Comparison of ENCODE assay signal across 8 cellular contexts in genomic region chr2:216691210-216691741, GRCh38. TPM values are rescaled to one million over a fixed set of nuclear protein-coding genes. Genes with fewer than 3 reads are reported as not detected.
DNase-seq lines count a peak whose midpoint lies in the region; ATAC-seq and TF ChIP-seq lines count a peak whose summit lies in the region.

No MANE protein-coding gene starts in this region.

- 17% methylated on average over 11 of the region's 12 CpGs for WGBS in mesenchymal stem cell
- WGBS in thyroid gland, 2 donors, result 3 to 6% methylated on average over 12 of the region's 12 CpGs

- no peak overlapping the region for H2BK15ac ChIP-seq in mesenchymal stem cell (ENCODE audit: low read depth, poor library complexity, severe bottlenecking)

- intact Hi-C loops in thyroid gland (cut with DNase I), result loop anchor here (10.0 kb wide), 2 partner anchors 474 to 674 kb away; no protein-coding TSS in a partner anchor

- H3K27me3 ChIP-seq in mesenchymal stem cell (ENCODE audit: control insufficient read depth in 1 of 2, insufficient read depth in 1 of 2, low read length in 2 of 2) (no peaks in the 10 kb centered on the region), thyroid gland (no peaks in the 10 kb centered on the region)

- H3K36me3 ChIP-seq in mesenchymal stem cell (ENCODE audit: control insufficient read depth in 1 of 2, insufficient read depth in 2 of 2, low read depth in 1 of 2, low read length in 2 of 2), result peaks cover 12 to 40% of the 10 kb centered on the region in 2 experiments
- peaks cover 17% of the 10 kb centered on the region in 2 donors for H3K36me3 ChIP-seq in thyroid gland

- H3K23ac ChIP-seq in mesenchymal stem cell (ENCODE audit: low read length in 2 of 2), result no peak overlapping the region

- peak overlapping the region in 1 of 2 experiments; percentile 33 for H3K4ac ChIP-seq in mesenchymal stem cell (ENCODE audit: low read depth in 1 of 2, low read length in 2 of 2)

- no peaks in the 10 kb centered on the region for H3K9me3 ChIP-seq in mesenchymal stem cell (ENCODE audit: control insufficient read depth, low read length)
- no peaks in the 10 kb centered on the region for H3K9me3 ChIP-seq in thyroid gland

- H3K27ac Mint-ChIP-seq in T-cell (peak overlapping the region in 1 of 2 donors; percentile 33), endothelial cell (ENCODE audit: unreplicated experiment) (no peak overlapping the region)

- H3K4me1 ChIP-seq in mesenchymal stem cell (ENCODE audit: control insufficient read depth, insufficient read depth, low read depth, low read length), result peaks cover 32% of the 10 kb centered on the region
- H3K4me1 ChIP-seq in thyroid gland, result peaks cover 29 to 49% of the 10 kb centered on the region in 2 donors

- no peaks in the 10 kb centered on the region for H3K9me3 Mint-ChIP-seq in T-cell
- no peaks in the 10 kb centered on the region for H3K9me3 Mint-ChIP-seq in endothelial cell (ENCODE audit: unreplicated experiment)

- ATAC-seq in T-cell (replicated peaks in 1 of 4), result peak in 1 of 4 experiments; percentile 44

- peak overlapping the region; percentile 95 for H3K9ac ChIP-seq in mesenchymal stem cell (ENCODE audit: low read length)

- TF ChIP-seq POLR2A in NB4 (IDR thresholded peaks at IDR 0.05; ENCODE audit: extremely low read depth, insufficient read length) (no peak), thyroid gland (IDR thresholded peaks at IDR 0.05) (peak in 1 of 2 donors; percentile 51)

- no peak overlapping the region for H2BK120ac ChIP-seq in mesenchymal stem cell (ENCODE audit: low read depth, low read length)

- TF ChIP-seq CTCF in NB4 (IDR thresholded peaks at IDR 0.05; ENCODE audit: low read depth, low read length) (no peak), endothelial cell (IDR thresholded peaks at IDR 0.05; ENCODE audit: unreplicated experiment) (no peak), thyroid gland (IDR thresholded peaks at IDR 0.05) (no peak)

- H3K4me3 ChIP-seq in NB4 (ENCODE audit: low read depth, low read length), result no peak overlapping the region
- H3K4me3 ChIP-seq in mesenchymal stem cell (ENCODE audit: insufficient read depth in 1 of 2, low read depth in 1 of 2, low read length in 2 of 2), result peak overlapping the region; percentile 23 to 89
- H3K4me3 ChIP-seq in thyroid gland (replicated peaks in 1 of 3), result peak overlapping the region in 1 of 3 donors; percentile 72

- H3K18ac ChIP-seq in mesenchymal stem cell (ENCODE audit: low read depth in 1 of 2, low read length in 2 of 2), result no peak overlapping the region

- no peak overlapping the region for H4K8ac ChIP-seq in mesenchymal stem cell (ENCODE audit: low read length)

- peak overlapping the region; percentile 4 for H3K27ac ChIP-seq in mesenchymal stem cell (ENCODE audit: low read length, poor library complexity, severe bottlenecking)
- H3K27ac ChIP-seq in thyroid gland, result peak overlapping the region; percentile 86 to 94 (median 87)

- DNase-seq in Caki2 (ENCODE audit: low read depth) (peak; percentile 38), NB4 (ENCODE audit: low read depth) (peak; percentile 28), T-cell (peak in 14 of 34 experiments; percentile 7 to 38 (median 24)), endothelial cell (ENCODE audit: low spot score) (no peak), mesenchymal stem cell (peak; percentile 91), thyroid gland (peak; percentile 93 to 96), UCSD-AML1 (lab: John Stamatoyannopoulos, UW; ENCODE audit: unreplicated experiment) (no peak)
- no peak for DNase-seq in central memory CD4-positive, alpha-beta T cell

- no peak overlapping the region for H2AFZ ChIP-seq in mesenchymal stem cell (ENCODE audit: low read depth, low read length)

- no peak overlapping the region for H4K91ac ChIP-seq in mesenchymal stem cell (ENCODE audit: low read length)

- H3K4me3 Mint-ChIP-seq in T-cell, result peak overlapping the region; percentile 14 to 89 (median 49)
- H3K4me3 Mint-ChIP-seq in endothelial cell (ENCODE audit: unreplicated experiment), result peak overlapping the region; percentile 90

- no peak overlapping the region for H3K14ac ChIP-seq in mesenchymal stem cell (ENCODE audit: low read length in 2 of 2)

- H2BK12ac ChIP-seq in mesenchymal stem cell (ENCODE audit: low read length in 2 of 2), result no peak overlapping the region

- H3K4me1 Mint-ChIP-seq in T-cell (peaks cover 28 to 40% (median 34%) of the 10 kb centered on the region in 3 donors), endothelial cell (ENCODE audit: unreplicated experiment) (peaks cover 22% of the 10 kb centered on the region)

- POLR2A ChIA-PET in T-cell (lab: Charles Lee), result interaction anchor here in 1 of 2 donors (0.9 kb wide), 1 partner anchor 240 kb away, joined by 3 read pairs; no protein-coding TSS in a partner anchor

- H2BK5ac ChIP-seq in mesenchymal stem cell (ENCODE audit: low read depth, low read length, poor library complexity, severe bottlenecking), result no peak overlapping the region

- in situ Hi-C loops in Caki2 (cut with HindIII; ENCODE audit: low pct_unique_long_range_greater_than_20kb, low sequenced_read_pairs), result no loop called here

- CTCF ChIA-PET in T-cell (lab: Charles Lee), result interaction anchor here in 1 of 2 donors (0.6 kb wide), 2 partner anchors 1065 to 1561 kb away, joined by 3 to 6 read pairs; no protein-coding TSS in a partner anchor

- H3K79me1 ChIP-seq in mesenchymal stem cell (replicated peaks; ENCODE audit: low read length, poor library complexity, severe bottlenecking), result peaks cover 7% of the 10 kb centered on the region

- H3K4me2 ChIP-seq in mesenchymal stem cell (ENCODE audit: low read length, poor library complexity, severe bottlenecking), result peak overlapping the region; percentile 59

- no peak overlapping the region for H2AK5ac ChIP-seq in mesenchymal stem cell (ENCODE audit: low read length, severe bottlenecking)

- H3K27me3 Mint-ChIP-seq in T-cell (peaks cover 46 to 81% of the 10 kb centered on the region in 2 donors), endothelial cell (ENCODE audit: unreplicated experiment) (peaks cover 27% of the 10 kb centered on the region)

- H3K36me3 Mint-ChIP-seq in T-cell, result no peaks in the 10 kb centered on the region
- no peaks in the 10 kb centered on the region for H3K36me3 Mint-ChIP-seq in endothelial cell (ENCODE audit: low read depth, unreplicated experiment)

RNA-seq across cellular contexts. Expression of gene IGFBP5, which starts 4.1 kb away (rescaled TPM):
- 0.07 and 0.26 TPM in 2 replicates for total RNA-seq in Caki2 (2014; rRNA removed; shearing (Covaris generic); ENCODE audit: low replicate concordance)
- total RNA-seq in T-cell (1 to 10 TPM in 3 of 5 donors, not detected in 2; 3.3 to 6.6 (median 4.1) TPM), endothelial cell (ENCODE audit: unreplicated experiment) (7.2 TPM), thyroid gland (1,000 to 10,000 TPM in 1 of 4 donors, 100 to 1,000 TPM in 3; 704 to 1,519 (median 952) TPM)
- 440 TPM for polyA plus RNA-seq in mesenchymal stem cell (2013, experiment 1 of 2)
- polyA plus RNA-seq in mesenchymal stem cell (2013, experiment 2 of 2), result 419 TPM

RNA-seq across cellular contexts. Expression of gene IGFBP2, which starts 58.1 kb away (rescaled TPM):
- 110 TPM in 2 replicates for total RNA-seq in Caki2 (2014; rRNA removed; shearing (Covaris generic); ENCODE audit: low replicate concordance)
- total RNA-seq in T-cell (1 to 10 TPM in 2 of 5 donors, under 1 TPM in 1, not detected in 2; 0.46 to 2.1 (median 1.8) TPM), endothelial cell (ENCODE audit: unreplicated experiment) (1,170 TPM), thyroid gland (10 to 100 TPM; 26.5 to 45.0 (median 40.0) TPM)
- polyA plus RNA-seq in mesenchymal stem cell (2013, experiment 1 of 2), result 285 TPM
- polyA plus RNA-seq in mesenchymal stem cell (2013, experiment 2 of 2), result 282 TPM

Comparison
In these comparisons a context has a peak if more than half of its experiments do, and no peak if none do; other contexts are left out.
1. DNase-seq: peak in Caki2 (single experiment), NB4 (single experiment), mesenchymal stem cell (single experiment) and thyroid gland (2 of 2); none in endothelial cell (single experiment), central memory CD4-positive, alpha-beta T cell (single experiment) and UCSD-AML1 (single experiment).
2. RNA of gene IGFBP5, which starts 4.1 kb away (total RNA-seq): 704 to 1,519 TPM in thyroid gland; 7.2 TPM in endothelial cell (single experiment), 3.3 to 6.6 TPM in T-cell and 0.07 to 0.26 TPM in Caki2; every median in the first group is over 10 times any median in the second.
3. RNA of gene IGFBP2, which starts 58.1 kb away (total RNA-seq): 1,170 TPM in endothelial cell (single experiment); 110 TPM in Caki2, 26.5 to 45.0 TPM in thyroid gland and 0.46 to 2.1 TPM in T-cell; every median in the first group is over 10 times any median in the second.